Comparison of ENCODE assay signal across 8 cellular contexts in the genomic region with DNA sequence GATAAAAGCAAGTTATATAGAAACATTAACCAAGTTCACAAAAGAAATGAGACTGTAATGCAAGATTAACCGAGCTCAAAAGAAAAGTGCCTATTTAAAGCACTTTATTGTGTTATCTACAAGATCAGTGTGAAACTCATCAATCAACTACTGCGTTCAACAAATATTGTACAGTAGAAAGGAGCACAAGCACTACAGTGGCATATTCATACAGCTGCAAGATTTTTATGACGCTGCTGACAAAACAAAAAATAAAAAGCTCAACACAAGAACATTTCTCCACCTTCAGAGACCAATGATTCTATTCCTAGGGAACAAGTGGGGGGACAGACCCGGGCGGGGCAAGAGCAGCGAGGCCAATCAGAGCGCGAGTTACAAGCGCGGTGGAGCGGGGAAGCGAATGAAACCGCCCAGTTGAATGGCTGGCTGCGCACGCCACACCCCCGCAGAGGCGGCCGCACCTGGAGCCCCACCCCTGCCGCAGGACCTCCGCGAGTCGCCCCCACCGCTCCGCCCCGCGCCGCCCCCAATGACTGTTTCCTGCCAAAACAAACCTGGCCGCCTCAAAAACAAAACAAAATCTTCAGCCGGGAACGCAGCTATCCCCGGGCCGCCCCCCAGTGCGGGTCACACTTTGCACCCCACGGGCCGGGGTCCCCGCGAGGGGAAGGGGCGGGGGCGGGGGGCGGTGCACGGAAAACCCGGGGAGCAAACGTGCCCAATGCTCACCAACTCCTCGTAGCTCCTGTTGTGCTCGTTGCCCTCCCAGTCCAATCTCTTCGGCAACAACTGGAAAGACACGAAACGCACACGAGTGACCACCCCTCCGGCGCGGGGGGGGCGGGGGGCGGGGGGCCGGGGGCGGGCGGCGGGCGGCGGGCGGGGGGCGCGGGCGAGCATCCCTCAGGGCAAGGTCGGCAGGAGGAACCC. TPM values are rescaled to one million over a fixed set of nuclear protein-coding genes. Genes with fewer than 3 reads are reported as not detected.
DNase-seq lines count a peak whose midpoint lies in the region; ATAC-seq, FAIRE-seq and TF ChIP-seq lines count a peak whose summit lies in the region.

No MANE protein-coding gene starts in this region.

- H3K9me3 Mint-ChIP-seq in WTC11, result no peaks in the 10 kb centered on the region

- POLR2A ChIA-PET in WTC11 (lab: Charles Lee), result interaction anchor here (0.5 to 1.9 kb wide), 4 partner anchors 10 to 75 kb away, joined by 3 to 7 read pairs (median 6); a partner anchor contains a TSS

- peak overlapping the region; percentile 85 to 100 (median 99) for H3K27ac ChIP-seq in skin epidermis

- H3K36me3 Mint-ChIP-seq in WTC11, result peaks cover 40% of the 10 kb centered on the region

- DNase-seq in AG08395 (ENCODE audit: low spot score) (peak; percentile 100), NCI-H2227 treated with DMSO at 0.1 percent for 48 hours (lab: John Stamatoyannopoulos, UW) (peak; percentile 95), WTC11 (ENCODE audit: low spot score) (peak; percentile 92), bronchial epithelial cell (ENCODE audit: low read depth) (peak; percentile 80), iPS-NIHi7 (ENCODE audit: extremely low spot score) (peak; percentile 98)

- peaks cover 13% of the 10 kb centered on the region for H3K4me1 Mint-ChIP-seq in WTC11

- CTCF ChIA-PET in WTC11 (lab: Charles Lee), result interaction anchor here (0.7 to 1.6 kb wide), 4 partner anchors 61 to 141 kb away, joined by 3 to 11 read pairs (median 4); no protein-coding TSS in a partner anchor

- peaks cover 8% of the 10 kb centered on the region for H3K36me3 ChIP-seq in bronchial epithelial cell (ENCODE audit: control insufficient read depth, insufficient read depth, low read length)

- H3K4me3 ChIP-seq in bronchial epithelial cell (ENCODE audit: low read depth, low read length) (peak overlapping the region; percentile 95), skin epidermis (peak overlapping the region; percentile 77 to 97 (median 91))

- peak overlapping the region; percentile 74 for H3K4me3 Mint-ChIP-seq in WTC11

- peak; percentile 79 for ATAC-seq in HG03196 (IDR thresholded peaks at IDR 0.05; ENCODE audit: unreplicated experiment)
- peak; percentile 87 for ATAC-seq in WTC11

- in situ Hi-C loops in GM18951 (cut with MboI; ENCODE audit: low sequenced_read_pairs, unreplicated experiment), result no loop called here

- peak overlapping the region; percentile 89 for H3K27ac Mint-ChIP-seq in WTC11

- peak; percentile 14 for TF ChIP-seq POLR2A in GM18951 (IDR thresholded peaks at IDR 0.05; ENCODE audit: extremely low read depth, insufficient read depth, insufficient read length)

- TF ChIP-seq CTCF in WTC11 (IDR thresholded peaks at IDR 0.05) (no peak), bronchial epithelial cell (IDR thresholded peaks at IDR 0.05; ENCODE audit: insufficient read depth, low read length, severe bottlenecking) (no peak)

- H3K27me3 ChIP-seq in bronchial epithelial cell (ENCODE audit: control insufficient read depth, insufficient read depth, low read length), result no peaks in the 10 kb centered on the region

- no peak for FAIRE-seq in bronchial epithelial cell (lab: Jason Lieb, UNC)

- H3K27me3 Mint-ChIP-seq in WTC11 (ENCODE audit: low read depth), result no peaks in the 10 kb centered on the region

TF ChIP-seq in WTC11, 78 proteins besides CTCF, POLR2A, EP300 and RAD21:
- TF ChIP-seq NFYB (CRISPR knock-in tag; conservative IDR thresholded peaks at IDR 0.05; ENCODE audit: low read depth), result peak; percentile 85
- TF ChIP-seq ZNF138 (CRISPR knock-in tag; conservative IDR thresholded peaks at IDR 0.05), result no peak
- TF ChIP-seq, protein P1, sequence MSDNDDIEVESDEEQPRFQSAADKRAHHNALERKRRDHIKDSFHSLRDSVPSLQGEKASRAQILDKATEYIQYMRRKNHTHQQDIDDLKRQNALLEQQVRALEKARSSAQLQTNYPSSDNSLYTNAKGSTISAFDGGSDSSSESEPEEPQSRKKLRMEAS (CRISPR knock-in tag; IDR thresholded peaks at IDR 0.05), result no peak
- no peak for TF ChIP-seq ZNF121 (CRISPR knock-in tag; IDR thresholded peaks at IDR 0.05)
- TF ChIP-seq SP1 (CRISPR knock-in tag; conservative IDR thresholded peaks at IDR 0.05), result peak; percentile 77
- TF ChIP-seq, protein P2, sequence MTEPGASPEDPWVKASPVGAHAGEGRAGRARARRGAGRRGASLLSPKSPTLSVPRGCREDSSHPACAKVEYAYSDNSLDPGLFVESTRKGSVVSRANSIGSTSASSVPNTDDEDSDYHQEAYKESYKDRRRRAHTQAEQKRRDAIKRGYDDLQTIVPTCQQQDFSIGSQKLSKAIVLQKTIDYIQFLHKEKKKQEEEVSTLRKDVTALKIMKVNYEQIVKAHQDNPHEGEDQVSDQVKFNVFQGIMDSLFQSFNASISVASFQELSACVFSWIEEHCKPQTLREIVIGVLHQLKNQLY (CRISPR knock-in tag; IDR thresholded peaks at IDR 0.05), result no peak
- no peak for TF ChIP-seq SMAD3 (CRISPR knock-in tag; IDR thresholded peaks at IDR 0.05; ENCODE audit: borderline replicate concordance)
- no peak for TF ChIP-seq NR3C1 (CRISPR knock-in tag; conservative IDR thresholded peaks at IDR 0.05; ENCODE audit: low read depth)
- TF ChIP-seq GRHL2 (CRISPR knock-in tag; IDR thresholded peaks at IDR 0.05; ENCODE audit: insufficient replicate concordance, severe bottlenecking), result no peak
- TF ChIP-seq OVOL2 (CRISPR knock-in tag; IDR thresholded peaks at IDR 0.05; ENCODE audit: borderline replicate concordance), result no peak

RNA-seq across cellular contexts. Expression of a gene that starts 1.1 kb away (rescaled TPM):
- 48.8 to 53.3 TPM (median 52.5 TPM) in 3 replicates for total RNA-seq in WTC11 (2021)
- 70.5 and 71.6 TPM in 2 replicates for total RNA-seq in bronchial epithelial cell

RNA-seq across cellular contexts. Expression of a gene that starts 36.5 kb away (rescaled TPM):
- total RNA-seq in WTC11 (2021) (469 to 522 TPM (median 522 TPM) in 3 replicates), bronchial epithelial cell (341 and 362 TPM in 2 replicates)

Comparison
In these comparisons a context has a peak if more than half of its experiments do, and no peak if none do; other contexts are left out.
1. Peak in every context shown above with its lines: DNase-seq, ATAC-seq, H3K4me3 ChIP-seq and H3K27ac ChIP-seq.